ENCODE assay signal across 12 cellular contexts in genomic region chr7:80218723-80219122, GRCh38.
A peak's percentile ranks its signal among the peaks of the same experiment; 100 is the strongest.
DNase-seq lines count a peak whose midpoint lies in the region; ATAC-seq and TF ChIP-seq lines count a peak whose summit lies in the region.
"Had no signal": no experiment of that assay in that cellular context is flagged by ENCODE, and none has a peak within 500 bp of the region (broad histone marks: within the 10 kb centered on the region; RNA-seq: fewer than 3 reads in every experiment).

No MANE protein-coding gene starts in this region.

- whole genome bisulfite sequencing in mesenchymal stem cell = no CpG with 5 or more reads among the region's 3 CpGs
- WGBS in psoas muscle, 3 donors = 67 to 79% (median 67%) methylated on average over 3 of the region's 3 CpGs

- H2BK15ac ChIP-seq in mesenchymal stem cell (ENCODE audit: low read depth, poor library complexity, severe bottlenecking) = no peak overlapping the region

- H3K4ac ChIP-seq in mesenchymal stem cell (ENCODE audit: low read depth in 1 of 2, low read length in 2 of 2) = no peak overlapping the region

- no peak overlapping the region for H3K18ac ChIP-seq in mesenchymal stem cell (ENCODE audit: low read depth in 1 of 2, low read length in 2 of 2)

- no peak overlapping the region for H3K14ac ChIP-seq in mesenchymal stem cell (ENCODE audit: low read length in 2 of 2)

- no peak overlapping the region for H2BK12ac ChIP-seq in mesenchymal stem cell (ENCODE audit: low read length in 2 of 2)

- no peak overlapping the region for H3K4me2 ChIP-seq in mesenchymal stem cell (ENCODE audit: low read length, poor library complexity, severe bottlenecking)

- H2AK5ac ChIP-seq in mesenchymal stem cell (ENCODE audit: low read length, severe bottlenecking) = no peak overlapping the region

- H3K27ac ChIP-seq in mesenchymal stem cell (ENCODE audit: low read length, poor library complexity, severe bottlenecking) (no peak overlapping the region), psoas muscle (no peak overlapping the region)
- H3K27ac ChIP-seq: colonic mucosa, parathyroid adenoma had no signal

- intact Hi-C loops in psoas muscle (cut with DNase I) = no loop called here

- H2BK120ac ChIP-seq in mesenchymal stem cell (ENCODE audit: low read depth, low read length) = no peak overlapping the region

- H3K9ac ChIP-seq in mesenchymal stem cell (ENCODE audit: low read length) = peak overlapping the region; percentile 74
- H3K9ac ChIP-seq: parathyroid adenoma had no signal

- H3K79me1 ChIP-seq in mesenchymal stem cell (replicated peaks; ENCODE audit: low read length, poor library complexity, severe bottlenecking) = peaks cover 6% of the 10 kb centered on the region

- H3K27me3 ChIP-seq in mesenchymal stem cell (ENCODE audit: control insufficient read depth in 1 of 2, insufficient read depth in 1 of 2, low read length in 2 of 2) (no peaks in the 10 kb centered on the region), psoas muscle (ENCODE audit: insufficient read depth in 3 of 3, low read length in 2 of 3) (no peaks in the 10 kb centered on the region)
- H3K27me3 ChIP-seq: colonic mucosa had no signal

- ATAC-seq in psoas muscle = no peak

- H4K8ac ChIP-seq in mesenchymal stem cell (ENCODE audit: low read length) = no peak overlapping the region

- H3K23ac ChIP-seq in mesenchymal stem cell (ENCODE audit: low read length in 2 of 2) = no peak overlapping the region

- DNase-seq in Daoy (ENCODE audit: low read depth) (peak; percentile 34), M059J (ENCODE audit: low read depth) (peak; percentile 87), dermis blood vessel endothelial cell (peak; percentile 74), mesenchymal stem cell (peak; percentile 89), NCI-H345 (lab: John Stamatoyannopoulos, UW) (no peak), OCI-M1 (lab: John Stamatoyannopoulos, UW) (no peak), OCI-M2 (lab: John Stamatoyannopoulos, UW; ENCODE audit: unreplicated experiment) (no peak), psoas muscle (no peak)
- DNase-seq: colonic mucosa, H7, NCI-H2081 treated with DMSO at 0.1 percent for 48 hours had no signal

- H3K4me3 ChIP-seq in mesenchymal stem cell (ENCODE audit: insufficient read depth in 1 of 2, low read depth in 1 of 2, low read length in 2 of 2) = no peak overlapping the region
- no peak overlapping the region for H3K4me3 ChIP-seq in psoas muscle
- H3K4me3 ChIP-seq: colonic mucosa had no signal

- H2BK5ac ChIP-seq in mesenchymal stem cell (ENCODE audit: low read depth, low read length, poor library complexity, severe bottlenecking) = no peak overlapping the region

- no peak overlapping the region for H4K91ac ChIP-seq in mesenchymal stem cell (ENCODE audit: low read length)

- no peaks in the 10 kb centered on the region for H3K4me1 ChIP-seq in mesenchymal stem cell (ENCODE audit: control insufficient read depth, insufficient read depth, low read depth, low read length)
- no peaks in the 10 kb centered on the region for H3K4me1 ChIP-seq in psoas muscle
- H3K4me1 ChIP-seq: colonic mucosa, parathyroid adenoma had no signal

- H3K36me3 ChIP-seq in mesenchymal stem cell (ENCODE audit: control insufficient read depth in 1 of 2, insufficient read depth in 2 of 2, low read depth in 1 of 2, low read length in 2 of 2) (peaks cover 0 to 58% of the 10 kb centered on the region in 2 experiments), psoas muscle (ENCODE audit: insufficient read depth in 1 of 2, low read depth in 1 of 2) (peaks cover 4 to 26% of the 10 kb centered on the region in 2 donors)
- H3K36me3 ChIP-seq: colonic mucosa had no signal

- no peaks in the 10 kb centered on the region for H3K9me3 ChIP-seq in mesenchymal stem cell (ENCODE audit: control insufficient read depth, low read length)
- H3K9me3 ChIP-seq in psoas muscle = no peaks in the 10 kb centered on the region
- H3K9me3 ChIP-seq: colonic mucosa had no signal

- no peak overlapping the region for H2AFZ ChIP-seq in mesenchymal stem cell (ENCODE audit: low read depth, low read length)
- H2AFZ ChIP-seq: parathyroid adenoma had no signal

- no peak for TF ChIP-seq CTCF in psoas muscle (IDR thresholded peaks at IDR 0.05)

Comparison
In these comparisons a context has a peak if more than half of its experiments do, and no peak if none do; other contexts are left out.
1. DNase-seq: peak in Daoy (single experiment), M059J (single experiment), dermis blood vessel endothelial cell (single experiment) and mesenchymal stem cell (single experiment); none in NCI-H345 (single experiment), OCI-M1 (single experiment), OCI-M2 (single experiment) and psoas muscle (0 of 2).